ENCODE assay signal across 2 cellular contexts in genomic region chr2:44040365-44040764, GRCh38.
TF ChIP-seq lines count a peak whose summit lies in the region.

No MANE protein-coding gene starts in this region.

TF ChIP-seq in SK-N-SH treated with all-trans-retinoic acid at 6 μM for 48 hours, 23 proteins besides CTCF, POLR2A, EP300 and RAD21 (continued from another document):
- no peak for TF ChIP-seq GLIS3 (CRISPR knock-in tag; IDR thresholded peaks at IDR 0.05)
- no peak for TF ChIP-seq PPARA (CRISPR knock-in tag; IDR thresholded peaks at IDR 0.05; ENCODE audit: borderline replicate concordance)
- no peak for TF ChIP-seq TOX (CRISPR knock-in tag; IDR thresholded peaks at IDR 0.05; ENCODE audit: borderline replicate concordance)
- no peak for TF ChIP-seq TCF4 (CRISPR knock-in tag; IDR thresholded peaks at IDR 0.05; ENCODE audit: borderline replicate concordance)
- TF ChIP-seq PATZ1 (CRISPR knock-in tag; IDR thresholded peaks at IDR 0.05; ENCODE audit: borderline replicate concordance) = no peak
- TF ChIP-seq ZFP30 (CRISPR knock-in tag; IDR thresholded peaks at IDR 0.05) = no peak
- TF ChIP-seq ESRRG (CRISPR knock-in tag; IDR thresholded peaks at IDR 0.05) = no peak
- no peak for TF ChIP-seq CSDC2 (CRISPR knock-in tag; IDR thresholded peaks at IDR 0.05)
- TF ChIP-seq POU6F1 (CRISPR knock-in tag; IDR thresholded peaks at IDR 0.05; ENCODE audit: borderline replicate concordance, low read depth) = no peak
- no peak for TF ChIP-seq ZNF565 (CRISPR knock-in tag; conservative IDR thresholded peaks at IDR 0.05; ENCODE audit: low read depth)

TF ChIP-seq in WTC11, 78 proteins besides CTCF, POLR2A, EP300 and RAD21 (continued from another document):
- no peak for TF ChIP-seq GRHL2 (CRISPR knock-in tag; IDR thresholded peaks at IDR 0.05; ENCODE audit: insufficient replicate concordance, severe bottlenecking)
TF ChIP-seq in WTC11: peak in this region for 2.
